Comparison of ENCODE assay signal across 9 cellular contexts in the genomic region with DNA sequence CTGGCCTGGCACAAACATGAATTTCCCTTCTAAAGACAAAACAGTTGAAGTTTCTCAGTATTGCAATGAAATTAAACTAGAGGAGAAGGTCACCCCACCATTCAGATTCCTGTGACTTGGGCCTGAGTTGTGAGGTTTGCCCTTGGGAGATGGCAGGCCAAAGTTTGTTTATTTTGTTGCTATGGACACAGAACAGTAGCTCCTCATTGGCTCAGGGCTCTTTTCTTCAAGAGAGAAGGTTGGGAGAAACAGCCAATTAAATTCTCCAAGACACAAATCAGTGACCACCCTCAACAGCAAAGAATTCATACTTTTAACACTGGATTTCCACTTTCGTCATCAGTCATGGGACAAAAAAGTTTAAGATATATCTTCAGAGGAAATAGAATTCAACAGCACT. TPM values are rescaled to one million over a fixed set of nuclear protein-coding genes. Genes with fewer than 3 reads are reported as not detected.
A peak's percentile ranks its signal among the peaks of the same experiment; 100 is the strongest.
DNase-seq lines count a peak whose midpoint lies in the region; ATAC-seq, FAIRE-seq and TF ChIP-seq lines count a peak whose summit lies in the region.
"Had no signal": no experiment of that assay in that cellular context is flagged by ENCODE, and none has a peak within 500 bp of the region (broad histone marks: within the 10 kb centered on the region; RNA-seq: fewer than 3 reads in every experiment).

Gene FLACC1, minus strand, starts transcription at position 130 of the 400 bp plus-strand sequence. CDS start 5,941 bp downstream, outside the sequence.

- 67 to 71% methylated on average over 1 of the region's 1 CpG for WGBS in pancreas, 2 donors

- 0 out of 3 replicates have a peak, but pooled peaks have one; percentile 24 for ATAC-seq in RWPE2 (ENCODE audit: low read depth)
- ATAC-seq in pancreas = peak; percentile 94 to 97 (median 96)
- no peak for ATAC-seq in HG03025 (IDR thresholded peaks at IDR 0.05; ENCODE audit: low FRiP score, unreplicated experiment)

- H3K4me1 ChIP-seq in RWPE2 (ENCODE audit: insufficient read depth, poor library complexity, severe bottlenecking) = no peaks in the 10 kb centered on the region
- no peaks in the 10 kb centered on the region for H3K4me1 ChIP-seq in pancreas
- H3K4me1 ChIP-seq: Peyer's patch had no signal

- DNase-seq in GM12865 (ENCODE audit: low read depth) = peak; percentile 18
- no peak for DNase-seq in RWPE2 (ENCODE audit: low spot score)
- DNase-seq in frontal cortex (ENCODE audit: low spot score in 2 of 2) = peak; percentile 12 to 41
- peak in 2 of 6 donors; percentile 44 to 51 for DNase-seq in pancreas
- no peak for DNase-seq in 8988T
- DNase-seq in NCI-H1694 treated with DMSO at 0.1 percent for 48 hours (lab: John Stamatoyannopoulos, UW) = no peak
- DNase-seq in effector CD8-positive, alpha-beta T cell (lab: John Stamatoyannopoulos, UW) = no peak
- DNase-seq: Peyer's patch had no signal

- H3K27me3 ChIP-seq in RWPE2 (ENCODE audit: insufficient read depth, poor library complexity, severe bottlenecking) = no peaks in the 10 kb centered on the region
- no peaks in the 10 kb centered on the region for H3K27me3 ChIP-seq in pancreas
- H3K27me3 ChIP-seq: Peyer's patch had no signal

- H3K4me3 ChIP-seq in GM12865 (ENCODE audit: low read depth, low read length) (no peak within 1 kb of the TSS), RWPE2 (ENCODE audit: severe bottlenecking) (no peak within 1 kb of the TSS), pancreas (no peak within 1 kb of the TSS)
- H3K4me3 ChIP-seq: Peyer's patch had no signal

- no peaks in the 10 kb centered on the region for H3K9me3 ChIP-seq in RWPE2 (ENCODE audit: severe bottlenecking)
- no peaks in the 10 kb centered on the region for H3K9me3 ChIP-seq in pancreas
- H3K9me3 ChIP-seq: Peyer's patch had no signal

- H3K36me3 ChIP-seq in RWPE2 (ENCODE audit: low read depth) (no peaks in the 10 kb centered on the region), pancreas (no peaks in the 10 kb centered on the region)

- no peak within 1 kb of the TSS for H3K27ac ChIP-seq in RWPE2 (ENCODE audit: poor library complexity, severe bottlenecking)
- no peak within 1 kb of the TSS for H3K27ac ChIP-seq in pancreas

- TF ChIP-seq CTCF in GM12865 (IDR thresholded peaks at IDR 0.05; ENCODE audit: insufficient read depth, low read depth, low read length, missing control alignments) = no peak
- TF ChIP-seq CTCF in RWPE2 (IDR thresholded peaks at IDR 0.05; ENCODE audit: poor library complexity, severe bottlenecking) = no peak
- no peak for TF ChIP-seq CTCF in pancreas (IDR thresholded peaks at IDR 0.05)

- intact Hi-C loops in pancreas (cut with DNase I) = no loop called here

- FAIRE-seq in frontal cortex (lab: Jason Lieb, UNC) (no peak), pancreas (lab: Jason Lieb, UNC) (no peak)

RNA-seq across cellular contexts. Expression of gene FLACC1, which starts in this region (rescaled TPM):
- total RNA-seq in frontal cortex (2.4 TPM), pancreas (1 to 10 TPM in 1 of 6 donors, under 1 TPM in 5; 0.28 to 1.2 (median 0.63) TPM)
- polyA plus RNA-seq in pancreas = under 1 TPM; 0.38 to 0.54 TPM

Comparison
In these comparisons a context has a peak if more than half of its experiments do, and no peak if none do; other contexts are left out.
1. DNase-seq: peak in GM12865 (single experiment) and frontal cortex (2 of 2); none in RWPE2 (single experiment), 8988T (single experiment), NCI-H1694 treated with DMSO at 0.1 percent for 48 hours (single experiment) and effector CD8-positive, alpha-beta T cell (single experiment).